ENCODE assay signal across 10 cellular contexts in genomic region chr20:37308098-37309050, GRCh38.
DNase-seq lines count a peak whose midpoint lies in the region; ATAC-seq and TF ChIP-seq lines count a peak whose summit lies in the region.
"Had no signal": no experiment of that assay in that cellular context is flagged by ENCODE, and none has a peak within 500 bp of the region (broad histone marks: within the 10 kb centered on the region; RNA-seq: fewer than 3 reads in every experiment).

No MANE protein-coding gene starts in this region.

- no peak for TF ChIP-seq CTCF in epithelial cell of esophagus (IDR thresholded peaks at IDR 0.05; ENCODE audit: insufficient read depth, low read depth, low read length, missing control alignments)

- H3K4me3 ChIP-seq in epithelial cell of esophagus (ENCODE audit: low read length) = no peak overlapping the region

- peak; percentile 91 for ATAC-seq in HG03108 (IDR thresholded peaks at IDR 0.05; ENCODE audit: unreplicated experiment)

- peak; percentile 16 for DNase-seq in stimulated activated CD4-positive, alpha-beta T cell treated with anti-CD3 and anti-CD28 coated beads, Interleukin-4, amount 100 ng/mL, for 24 hours
- DNase-seq in stimulated activated CD4-positive, alpha-beta T cell treated with anti-CD3 and anti-CD28 coated beads, Interleukin-2, amount 100 ng/mL, for 24 hours = no peak
- DNase-seq in epithelial cell of esophagus (ENCODE audit: low read depth) = peak; percentile 84
- no peak for DNase-seq in NCI-H748 treated with DMSO at 0.1 percent for 48 hours (lab: John Stamatoyannopoulos, UW)
- no peak for DNase-seq in LoVo (ENCODE audit: low spot score)
- DNase-seq in GOT3 (lab: John Stamatoyannopoulos, UW) = no peak
- no peak for DNase-seq in DMS 273 treated with DMSO at 0.1 percent for 48 hours (lab: John Stamatoyannopoulos, UW)
- DNase-seq: naive B cell, NCI-H446 had no signal

Comparison
In these comparisons a context has a peak if more than half of its experiments do, and no peak if none do; other contexts are left out.
1. DNase-seq: peak in stimulated activated CD4-positive, alpha-beta T cell treated with anti-CD3 and anti-CD28 coated beads, Interleukin-4, amount 100 ng/mL, for 24 hours (single experiment) and epithelial cell of esophagus (single experiment); none in stimulated activated CD4-positive, alpha-beta T cell treated with anti-CD3 and anti-CD28 coated beads, Interleukin-2, amount 100 ng/mL, for 24 hours (0 of 2), NCI-H748 treated with DMSO at 0.1 percent for 48 hours (single experiment), LoVo (single experiment), GOT3 (single experiment) and DMS 273 treated with DMSO at 0.1 percent for 48 hours (single experiment).